Comparison of ENCODE assay signal across 9 cellular contexts in the genomic region with DNA sequence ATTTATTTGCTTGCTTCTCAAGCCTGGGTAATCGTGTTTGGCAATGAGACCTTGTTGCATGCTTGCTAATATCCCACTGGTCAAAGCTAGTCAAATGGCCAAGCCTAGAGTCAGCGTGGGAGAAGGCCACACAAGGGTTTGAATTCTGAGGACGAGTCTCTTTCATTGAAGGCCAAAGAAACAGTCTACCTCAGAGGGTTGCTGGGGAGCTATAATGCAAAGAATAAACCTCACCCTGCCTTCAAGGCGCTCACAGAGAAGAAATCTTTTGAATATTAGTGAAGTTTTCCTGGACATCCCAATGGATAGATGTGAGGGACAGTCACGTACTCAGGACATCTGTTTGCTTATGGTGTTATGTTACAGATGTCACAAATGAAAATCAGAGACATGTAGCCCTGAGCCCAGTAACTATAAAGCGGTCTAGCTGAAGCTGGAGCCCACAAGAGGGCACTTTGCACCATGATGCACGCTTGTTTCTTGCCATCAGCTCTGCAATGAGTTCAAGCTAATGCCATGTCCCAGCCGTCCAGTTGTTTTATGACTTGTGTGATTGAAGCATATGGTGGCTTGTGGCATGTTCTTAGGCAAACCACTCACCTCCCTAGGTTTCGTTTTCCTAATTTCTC. TPM values are rescaled to one million over a fixed set of nuclear protein-coding genes. Genes with fewer than 3 reads are reported as not detected.
A peak's percentile ranks its signal among the peaks of the same experiment; 100 is the strongest.
DNase-seq lines count a peak whose midpoint lies in the region; ATAC-seq lines count a peak whose summit lies in the region.
"Had no signal": no experiment of that assay in that cellular context is flagged by ENCODE, and none has a peak within 500 bp of the region (broad histone marks: within the 10 kb centered on the region; RNA-seq: fewer than 3 reads in every experiment).

No MANE protein-coding gene starts in this region.

- peak; percentile 95 for ATAC-seq in GM18861 (IDR thresholded peaks at IDR 0.05; ENCODE audit: unreplicated experiment)
- ATAC-seq in HG03097 (IDR thresholded peaks at IDR 0.05; ENCODE audit: low FRiP score, unreplicated experiment) = peak; percentile 92
- peak; percentile 93 for ATAC-seq in Right ventricle myocardium superior (ENCODE audit: poor library complexity)

- DNase-seq in C1 segment of cervical spinal cord (lab: John Stamatoyannopoulos, UW) = peak in 8 of 14 donors; percentile 25 to 54 (median 36)
- DNase-seq in NCI-H526 treated with DMSO at 0.1 percent for 48 hours (lab: John Stamatoyannopoulos, UW) = peak; percentile 24
- peak; percentile 18 for DNase-seq in activated naive CD4-positive, alpha-beta T cell treated with anti-CD3 and anti-CD28 coated beads, Interleukin-2, amount 50 U/mL, for 16 hours
- peak; percentile 57 for DNase-seq in Right ventricle myocardium superior
- peak; percentile 58 for DNase-seq in putamen (ENCODE audit: low spot score)
- DNase-seq in NCI-H226 = no peak
- DNase-seq: activated B cell treated with CpG ODN at 0.5 μM for 24 hours had no signal

- intact Hi-C loops in Right ventricle myocardium superior (cut with DNase I) = loop anchor here (5.0 kb wide), 1 partner anchor 69 kb away; no protein-coding TSS in a partner anchor

RNA-seq across cellular contexts. Expression of gene TLR3, which starts 1.1 kb away (rescaled TPM):
- 4.6 TPM for total RNA-seq in Right ventricle myocardium superior
- total RNA-seq: activated B cell treated with CpG ODN at 0.5 μM for 24 hours had no signal

RNA-seq across cellular contexts. Expression of gene FAM149A, which starts 36.6 kb away (rescaled TPM):
- total RNA-seq in Right ventricle myocardium superior = 14.6 TPM
- total RNA-seq: activated B cell treated with CpG ODN at 0.5 μM for 24 hours had no signal
